ENCODE assay signal across 8 cellular contexts in the genomic region with DNA sequence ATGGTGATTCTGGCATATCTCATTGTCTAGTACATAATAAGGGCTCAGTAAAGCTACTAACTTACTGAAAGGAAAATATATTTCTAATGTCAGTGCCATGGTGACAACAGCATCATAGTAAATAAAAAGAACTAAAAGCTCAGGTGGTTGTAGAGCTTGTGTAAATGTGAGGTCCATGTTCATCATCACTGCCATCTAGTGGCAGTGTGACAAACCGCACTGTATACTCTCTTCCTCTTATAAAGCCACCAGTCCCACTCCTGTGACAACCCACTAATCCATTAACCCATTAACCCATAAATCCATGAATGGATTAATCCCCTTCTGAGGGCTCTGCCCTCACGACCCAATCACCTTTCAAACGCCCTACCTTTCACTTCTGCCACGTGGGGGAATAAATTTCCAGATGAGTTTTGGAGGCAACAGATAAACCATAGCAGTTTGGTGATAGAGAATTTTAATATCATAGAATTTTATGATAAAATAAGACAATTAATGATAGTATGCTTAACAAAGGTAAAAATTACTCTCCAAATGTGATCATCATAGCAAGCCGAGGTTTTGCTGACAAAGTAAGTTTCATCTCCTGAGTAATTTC.
A peak's percentile ranks its signal among the peaks of the same experiment; 100 is the strongest.
DNase-seq lines count a peak whose midpoint lies in the region; ATAC-seq, FAIRE-seq and TF ChIP-seq lines count a peak whose summit lies in the region.

No MANE protein-coding gene starts in this region.

- H3K79me2 ChIP-seq in H9 (ENCODE audit: insufficient read depth, low read length) (no peaks in the 10 kb centered on the region), Karpas-422 (ENCODE audit: low read length) (no peaks in the 10 kb centered on the region)

- peak; percentile 75 for ATAC-seq in stimulated activated effector memory CD8-positive, alpha-beta T cell treated with anti-CD3 and anti-CD28 coated beads, Interleukin-12 subunit alpha, Interleukin-12 subunit beta, amount 100 ng/mL, for 72 hours

- no peaks in the 10 kb centered on the region for H3K4me1 ChIP-seq in H9 (ENCODE audit: insufficient read depth, low read length)
- H3K4me1 ChIP-seq in Karpas-422 (ENCODE audit: low read length), result no peaks in the 10 kb centered on the region
- H3K4me1 ChIP-seq in breast epithelium, result no peaks in the 10 kb centered on the region
- no peaks in the 10 kb centered on the region for H3K4me1 ChIP-seq in kidney (ENCODE audit: control insufficient read depth in 1 of 2, insufficient read depth in 1 of 2, low read depth in 1 of 2, low read length in 2 of 2)

- H3K4me2 ChIP-seq in H9 (ENCODE audit: insufficient read depth, insufficient read length, low read length), result no peak overlapping the region
- H3K4me2 ChIP-seq in Karpas-422 (ENCODE audit: low read depth, low read length, poor library complexity, severe bottlenecking), result no peak overlapping the region

- intact Hi-C loops in breast epithelium (cut with DNase I; ENCODE audit: low total_unique reads), result no loop called here
- intact Hi-C loops in kidney (cut with DNase I), result no loop called here

- no peaks in the 10 kb centered on the region for H3K27me3 ChIP-seq in H9 (ENCODE audit: insufficient read depth, low read length)
- H3K27me3 ChIP-seq in Karpas-422 (ENCODE audit: low read length), result no peaks in the 10 kb centered on the region
- no peaks in the 10 kb centered on the region for H3K27me3 ChIP-seq in breast epithelium

- H2BK20ac ChIP-seq in H9 (ENCODE audit: low read depth, low read length, poor library complexity, severe bottlenecking), result no peak overlapping the region

- H2BK5ac ChIP-seq in H9 (ENCODE audit: insufficient read length, low read length), result no peak overlapping the region

- no peak overlapping the region for H2BK12ac ChIP-seq in H9 (ENCODE audit: insufficient read length, low read depth, low read length)

- peak; percentile 56 for FAIRE-seq in kidney (lab: Jason Lieb, UNC)

- H3K27ac ChIP-seq in H9 (ENCODE audit: insufficient read length, low read depth, low read length), result no peak overlapping the region
- no peak overlapping the region for H3K27ac ChIP-seq in Karpas-422 (ENCODE audit: low read length)
- no peak overlapping the region for H3K27ac ChIP-seq in breast epithelium
- H3K27ac ChIP-seq in kidney (ENCODE audit: low read depth in 2 of 2, low read length in 2 of 2), result no peak overlapping the region

- no peaks in the 10 kb centered on the region for H3K23me2 ChIP-seq in H9 (ENCODE audit: insufficient read length, low read depth, low read length, poor library complexity, severe bottlenecking)

- no peak overlapping the region for H2AFZ ChIP-seq in H9 (ENCODE audit: low read length)
- H2AFZ ChIP-seq in Karpas-422 (ENCODE audit: low read length), result no peak overlapping the region

- H3K9me3 Mint-ChIP-seq in H9, result peaks cover 0 to 5% of the 10 kb centered on the region in 2 experiments; a peak in 3 of 5 replicates
- H3K9me3 Mint-ChIP-seq in stimulated activated effector memory CD8-positive, alpha-beta T cell treated with anti-CD3 and anti-CD28 coated beads, Interleukin-12 subunit alpha, Interleukin-12 subunit beta, amount 100 ng/mL, for 72 hours, result no peaks in the 10 kb centered on the region

- TF ChIP-seq POLR2A in breast epithelium (IDR thresholded peaks at IDR 0.05), result no peak

- H3K36me3 ChIP-seq in Karpas-422 (ENCODE audit: insufficient read depth, low read length), result no peaks in the 10 kb centered on the region
- no peaks in the 10 kb centered on the region for H3K36me3 ChIP-seq in breast epithelium
- H3K36me3 ChIP-seq in kidney (ENCODE audit: control insufficient read depth in 1 of 2, insufficient read depth in 2 of 2, low read length in 2 of 2), result no peaks in the 10 kb centered on the region

- DNase-seq in stimulated activated CD4-positive, alpha-beta T cell treated with anti-CD3 and anti-CD28 coated beads, Interleukin-12 subunit alpha, Interleukin-12 subunit beta, amount 100 ng/mL, for 4 hours, result peak; percentile 3
- DNase-seq in stimulated activated CD4-positive, alpha-beta T cell treated with anti-CD3 and anti-CD28 coated beads, Interleukin-4, amount 100 ng/mL, for 4 hours, result no peak
- DNase-seq in H9 (peak; percentile 58), Karpas-422 (peak; percentile 78), SHP77 (lab: John Stamatoyannopoulos, UW) (peak; percentile 1 to 38), breast epithelium (ENCODE audit: low spot score in 2 of 2) (peak in 1 of 2 donors; percentile 19), kidney (no peak)
- DNase-seq in stimulated activated effector memory CD8-positive, alpha-beta T cell treated with anti-CD3 and anti-CD28 coated beads, Interleukin-12 subunit alpha, Interleukin-12 subunit beta, amount 100 ng/mL, for 72 hours (ENCODE audit: low spot score in 2 of 2), result no peak

- no peaks in the 10 kb centered on the region for H3K79me1 ChIP-seq in H9 (ENCODE audit: insufficient read depth, low read depth, low read length, poor library complexity, severe bottlenecking)

- H3K4me3 Mint-ChIP-seq in H9, result no peak overlapping the region
- no peak overlapping the region for H3K4me3 Mint-ChIP-seq in stimulated activated effector memory CD8-positive, alpha-beta T cell treated with anti-CD3 and anti-CD28 coated beads, Interleukin-12 subunit alpha, Interleukin-12 subunit beta, amount 100 ng/mL, for 72 hours

- H3K18ac ChIP-seq in H9 (ENCODE audit: insufficient read length, low read depth, low read length), result no peak overlapping the region

- H4K5ac ChIP-seq in H9 (ENCODE audit: insufficient read length, low read depth, low read length), result no peak overlapping the region

- no peak overlapping the region for H2BK120ac ChIP-seq in H9 (ENCODE audit: low read depth, low read length, poor library complexity, severe bottlenecking)

- no peak overlapping the region for H3K4ac ChIP-seq in H9 (ENCODE audit: low read depth, low read length)

- H3K23ac ChIP-seq in H9 (ENCODE audit: insufficient read length, low read depth, low read length), result no peak overlapping the region

- H3K9me2 ChIP-seq in Karpas-422 (replicated peaks; ENCODE audit: insufficient read depth, low read length), result no peaks in the 10 kb centered on the region

- no peak overlapping the region for H3T11ph ChIP-seq in H9 (ENCODE audit: low read length)

- H3K27ac Mint-ChIP-seq in H9, result no peak overlapping the region
- H3K27ac Mint-ChIP-seq in stimulated activated effector memory CD8-positive, alpha-beta T cell treated with anti-CD3 and anti-CD28 coated beads, Interleukin-12 subunit alpha, Interleukin-12 subunit beta, amount 100 ng/mL, for 72 hours, result no peak overlapping the region

- H4K91ac ChIP-seq in H9 (ENCODE audit: insufficient read length, low read depth, low read length), result no peak overlapping the region

- H3K4me3 ChIP-seq in Karpas-422 (ENCODE audit: low read length) (no peak overlapping the region), breast epithelium (no peak overlapping the region), kidney (ENCODE audit: low read length in 2 of 2) (no peak overlapping the region)

- H3K27me3 Mint-ChIP-seq in H9 (ENCODE audit: low read depth), result no peaks in the 10 kb centered on the region

- H3K9me3 ChIP-seq in H9 (ENCODE audit: control insufficient read depth, low read depth, low read length), result no peaks in the 10 kb centered on the region
- H3K9me3 ChIP-seq in Karpas-422 (ENCODE audit: low read length), result no peaks in the 10 kb centered on the region
- no peaks in the 10 kb centered on the region for H3K9me3 ChIP-seq in breast epithelium
- H3K9me3 ChIP-seq in kidney (ENCODE audit: control insufficient read depth in 1 of 2, low read length in 2 of 2), result no peaks in the 10 kb centered on the region

- TF ChIP-seq CTCF in H9 (conservative IDR thresholded peaks at IDR 0.05) (peak; percentile 89), breast epithelium (IDR thresholded peaks at IDR 0.05) (peak; percentile 12 to 59 (median 49)), kidney (IDR thresholded peaks at IDR 0.05; ENCODE audit: borderline replicate concordance, extremely low read depth, insufficient read depth) (peak; percentile 68)

- peaks cover 0 to 4% of the 10 kb centered on the region in 2 experiments; a peak in 2 of 4 replicates for H3K4me1 Mint-ChIP-seq in H9
- no peaks in the 10 kb centered on the region for H3K4me1 Mint-ChIP-seq in stimulated activated effector memory CD8-positive, alpha-beta T cell treated with anti-CD3 and anti-CD28 coated beads, Interleukin-12 subunit alpha, Interleukin-12 subunit beta, amount 100 ng/mL, for 72 hours

- no peak overlapping the region for H2BK15ac ChIP-seq in H9 (ENCODE audit: low read depth, low read length)

- H4K20me1 ChIP-seq in H9 (ENCODE audit: control insufficient read depth, insufficient read depth, insufficient read length), result peaks cover 2% of the 10 kb centered on the region
- H4K20me1 ChIP-seq in Karpas-422 (ENCODE audit: insufficient read depth, low read depth, low read length), result no peaks in the 10 kb centered on the region

- no peak overlapping the region for H4K8ac ChIP-seq in H9 (replicated peaks; ENCODE audit: insufficient read length, low read depth, low read length)

- no peak overlapping the region for H3K14ac ChIP-seq in H9 (ENCODE audit: insufficient read depth, low read length)

- no peak overlapping the region for H3K56ac ChIP-seq in H9 (ENCODE audit: insufficient read length, low read depth, low read length)

- no peaks in the 10 kb centered on the region for H3K36me3 Mint-ChIP-seq in H9 (ENCODE audit: insufficient read depth in 1 of 3, low read depth in 3 of 3)
- no peaks in the 10 kb centered on the region for H3K36me3 Mint-ChIP-seq in stimulated activated effector memory CD8-positive, alpha-beta T cell treated with anti-CD3 and anti-CD28 coated beads, Interleukin-12 subunit alpha, Interleukin-12 subunit beta, amount 100 ng/mL, for 72 hours

- no CpG with 5 or more reads among the region's 5 CpGs for WGBS in H9 (ENCODE audit: extremely low coverage, insufficient read length, low lambda C conversion rate)

- H3K9ac ChIP-seq in H9 (ENCODE audit: extremely low read depth, insufficient read length, low read length) (no peak overlapping the region), Karpas-422 (ENCODE audit: low read length) (no peak overlapping the region), kidney (ENCODE audit: low read length in 2 of 2) (no peak overlapping the region)

- no peak overlapping the region for H2AK5ac ChIP-seq in H9 (ENCODE audit: insufficient read length, low read length)

Comparison
In these comparisons a context has a peak if more than half of its experiments do, and no peak if none do; other contexts are left out.
1. DNase-seq: peak in stimulated activated CD4-positive, alpha-beta T cell treated with anti-CD3 and anti-CD28 coated beads, Interleukin-12 subunit alpha, Interleukin-12 subunit beta, amount 100 ng/mL, for 4 hours (single experiment), H9 (single experiment), Karpas-422 (single experiment) and SHP77 (2 of 2); none in stimulated activated CD4-positive, alpha-beta T cell treated with anti-CD3 and anti-CD28 coated beads, Interleukin-4, amount 100 ng/mL, for 4 hours (0 of 2), kidney (single experiment) and stimulated activated effector memory CD8-positive, alpha-beta T cell treated with anti-CD3 and anti-CD28 coated beads, Interleukin-12 subunit alpha, Interleukin-12 subunit beta, amount 100 ng/mL, for 72 hours (0 of 2).
2. Peak in every context shown above with its lines, with median percentiles within 50 percentile points of each other: CTCF ChIP-seq.